ENCODE assay signal across 1 cellular context in the genomic region with DNA sequence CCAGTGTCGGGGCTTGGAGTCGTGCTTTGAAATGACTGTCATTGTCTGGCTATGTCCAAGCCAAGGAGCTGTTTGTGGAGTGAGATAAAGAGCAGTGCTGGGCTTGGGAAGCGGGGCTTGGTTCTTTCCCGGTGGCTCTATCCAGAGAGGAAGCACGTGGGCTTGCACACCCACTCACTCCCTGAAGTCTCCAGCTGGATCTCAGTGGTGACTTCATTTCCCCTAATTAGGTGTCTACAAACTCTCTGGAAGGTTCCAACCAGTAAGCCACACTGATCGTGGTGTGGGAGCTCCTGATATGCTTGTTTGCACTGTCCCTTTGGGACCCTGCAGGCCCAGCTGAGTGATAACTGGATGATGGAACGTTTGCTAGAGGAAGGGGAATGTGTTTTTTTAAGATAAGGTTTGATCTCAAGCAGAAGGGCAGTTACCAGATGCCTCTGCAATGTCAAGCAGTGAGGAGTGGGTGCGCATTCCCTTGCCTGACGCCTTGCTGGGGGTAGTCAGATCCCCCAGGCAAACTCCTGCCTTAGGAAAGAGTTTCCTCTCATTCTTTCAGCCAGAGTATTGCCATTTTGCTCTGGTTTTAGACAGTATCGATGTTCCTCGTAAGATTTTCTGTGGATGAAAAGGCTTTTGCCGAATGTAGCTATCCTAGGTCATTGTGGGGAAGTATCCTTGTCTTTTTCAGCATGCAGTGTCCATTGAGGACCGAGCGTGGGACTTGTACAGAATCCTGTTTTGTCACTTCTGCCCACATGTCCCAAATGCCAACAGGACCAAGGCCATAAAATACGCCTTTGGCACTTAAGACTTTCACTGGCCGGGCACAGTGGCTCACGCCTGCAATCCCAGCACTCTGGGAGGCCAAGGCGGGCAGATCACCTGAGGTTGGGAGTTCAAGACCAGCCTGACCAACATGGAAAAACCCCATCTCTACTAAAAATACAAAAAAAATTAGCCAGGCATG.
TF ChIP-seq lines count a peak whose summit lies in the region.

No MANE protein-coding gene starts in this region.

TF ChIP-seq in K562, 482 proteins besides CTCF, POLR2A, EP300 and RAD21 (continued from another document and continues in another):
- TF ChIP-seq, protein P1, sequence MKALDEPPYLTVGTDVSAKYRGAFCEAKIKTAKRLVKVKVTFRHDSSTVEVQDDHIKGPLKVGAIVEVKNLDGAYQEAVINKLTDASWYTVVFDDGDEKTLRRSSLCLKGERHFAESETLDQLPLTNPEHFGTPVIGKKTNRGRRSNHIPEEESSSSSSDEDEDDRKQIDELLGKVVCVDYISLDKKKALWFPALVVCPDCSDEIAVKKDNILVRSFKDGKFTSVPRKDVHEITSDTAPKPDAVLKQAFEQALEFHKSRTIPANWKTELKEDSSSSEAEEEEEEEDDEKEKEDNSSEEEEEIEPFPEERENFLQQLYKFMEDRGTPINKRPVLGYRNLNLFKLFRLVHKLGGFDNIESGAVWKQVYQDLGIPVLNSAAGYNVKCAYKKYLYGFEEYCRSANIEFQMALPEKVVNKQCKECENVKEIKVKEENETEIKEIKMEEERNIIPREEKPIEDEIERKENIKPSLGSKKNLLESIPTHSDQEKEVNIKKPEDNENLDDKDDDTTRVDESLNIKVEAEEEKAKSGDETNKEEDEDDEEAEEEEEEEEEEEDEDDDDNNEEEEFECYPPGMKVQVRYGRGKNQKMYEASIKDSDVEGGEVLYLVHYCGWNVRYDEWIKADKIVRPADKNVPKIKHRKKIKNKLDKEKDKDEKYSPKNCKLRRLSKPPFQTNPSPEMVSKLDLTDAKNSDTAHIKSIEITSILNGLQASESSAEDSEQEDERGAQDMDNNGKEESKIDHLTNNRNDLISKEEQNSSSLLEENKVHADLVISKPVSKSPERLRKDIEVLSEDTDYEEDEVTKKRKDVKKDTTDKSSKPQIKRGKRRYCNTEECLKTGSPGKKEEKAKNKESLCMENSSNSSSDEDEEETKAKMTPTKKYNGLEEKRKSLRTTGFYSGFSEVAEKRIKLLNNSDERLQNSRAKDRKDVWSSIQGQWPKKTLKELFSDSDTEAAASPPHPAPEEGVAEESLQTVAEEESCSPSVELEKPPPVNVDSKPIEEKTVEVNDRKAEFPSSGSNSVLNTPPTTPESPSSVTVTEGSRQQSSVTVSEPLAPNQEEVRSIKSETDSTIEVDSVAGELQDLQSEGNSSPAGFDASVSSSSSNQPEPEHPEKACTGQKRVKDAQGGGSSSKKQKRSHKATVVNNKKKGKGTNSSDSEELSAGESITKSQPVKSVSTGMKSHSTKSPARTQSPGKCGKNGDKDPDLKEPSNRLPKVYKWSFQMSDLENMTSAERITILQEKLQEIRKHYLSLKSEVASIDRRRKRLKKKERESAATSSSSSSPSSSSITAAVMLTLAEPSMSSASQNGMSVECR (CRISPR knock-in tag; IDR thresholded peaks at IDR 0.05) = peak; percentile 77
- TF ChIP-seq KHSRP (IDR thresholded peaks at IDR 0.05) (peak; percentile 94), MAFK (IDR thresholded peaks at IDR 0.05; ENCODE audit: low read length) (no peak), ADNP (tag; IDR thresholded peaks at IDR 0.05) (peak; percentile 71; the same call in 1 of the 2 replicates), PHF20 (IDR thresholded peaks at IDR 0.05; ENCODE audit: partially characterized antibody) (peak; percentile 12), CBFA2T3 (IDR thresholded peaks at IDR 0.05) (peak; percentile 100), SP1 (CRISPR knock-in tag; IDR thresholded peaks at IDR 0.05) (peak; percentile 53; the same call in 1 of the 2 replicates), SOX6 (IDR thresholded peaks at IDR 0.05) (peak; percentile 99), ZNF165 (CRISPR knock-in tag; IDR thresholded peaks at IDR 0.05; ENCODE audit: borderline replicate concordance) (no peak), NFXL1 (CRISPR knock-in tag; IDR thresholded peaks at IDR 0.05) (no peak), HEY1 (CRISPR knock-in tag; IDR thresholded peaks at IDR 0.05; ENCODE audit: borderline replicate concordance) (peak; percentile 47; the same call in 1 of the 2 replicates), MEF2A (IDR thresholded peaks at IDR 0.05; ENCODE audit: control insufficient read depth, low read depth, low read length) (peak; percentile 99), NONO (IDR thresholded peaks at IDR 0.05; ENCODE audit: low read depth in 2 of 2, low read length in 1 of 2) (peak in 1 of 2 experiments; percentile 91; a peak in 2 of 4 replicates), BRD9 (IDR thresholded peaks at IDR 0.05; ENCODE audit: low read depth, partially characterized antibody) (peak; percentile 66), POLR2H (tag; IDR thresholded peaks at IDR 0.05; ENCODE audit: low read depth) (no peak; the same call in 1 of the 2 replicates), POLR2AphosphoS5 (IDR thresholded peaks at IDR 0.05; ENCODE audit: control insufficient read depth, insufficient read depth, low read depth, low read length) (peak; percentile 100), L3MBTL2 (IDR thresholded peaks at IDR 0.05) (peak; percentile 93)
- TF ChIP-seq, protein P2, sequence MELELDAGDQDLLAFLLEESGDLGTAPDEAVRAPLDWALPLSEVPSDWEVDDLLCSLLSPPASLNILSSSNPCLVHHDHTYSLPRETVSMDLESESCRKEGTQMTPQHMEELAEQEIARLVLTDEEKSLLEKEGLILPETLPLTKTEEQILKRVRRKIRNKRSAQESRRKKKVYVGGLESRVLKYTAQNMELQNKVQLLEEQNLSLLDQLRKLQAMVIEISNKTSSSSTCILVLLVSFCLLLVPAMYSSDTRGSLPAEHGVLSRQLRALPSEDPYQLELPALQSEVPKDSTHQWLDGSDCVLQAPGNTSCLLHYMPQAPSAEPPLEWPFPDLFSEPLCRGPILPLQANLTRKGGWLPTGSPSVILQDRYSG (tag; conservative IDR thresholded peaks at IDR 0.05; ENCODE audit: low read depth) = peak; percentile 76; the same call in 1 of the 2 replicates
- TF ChIP-seq, protein P3, sequence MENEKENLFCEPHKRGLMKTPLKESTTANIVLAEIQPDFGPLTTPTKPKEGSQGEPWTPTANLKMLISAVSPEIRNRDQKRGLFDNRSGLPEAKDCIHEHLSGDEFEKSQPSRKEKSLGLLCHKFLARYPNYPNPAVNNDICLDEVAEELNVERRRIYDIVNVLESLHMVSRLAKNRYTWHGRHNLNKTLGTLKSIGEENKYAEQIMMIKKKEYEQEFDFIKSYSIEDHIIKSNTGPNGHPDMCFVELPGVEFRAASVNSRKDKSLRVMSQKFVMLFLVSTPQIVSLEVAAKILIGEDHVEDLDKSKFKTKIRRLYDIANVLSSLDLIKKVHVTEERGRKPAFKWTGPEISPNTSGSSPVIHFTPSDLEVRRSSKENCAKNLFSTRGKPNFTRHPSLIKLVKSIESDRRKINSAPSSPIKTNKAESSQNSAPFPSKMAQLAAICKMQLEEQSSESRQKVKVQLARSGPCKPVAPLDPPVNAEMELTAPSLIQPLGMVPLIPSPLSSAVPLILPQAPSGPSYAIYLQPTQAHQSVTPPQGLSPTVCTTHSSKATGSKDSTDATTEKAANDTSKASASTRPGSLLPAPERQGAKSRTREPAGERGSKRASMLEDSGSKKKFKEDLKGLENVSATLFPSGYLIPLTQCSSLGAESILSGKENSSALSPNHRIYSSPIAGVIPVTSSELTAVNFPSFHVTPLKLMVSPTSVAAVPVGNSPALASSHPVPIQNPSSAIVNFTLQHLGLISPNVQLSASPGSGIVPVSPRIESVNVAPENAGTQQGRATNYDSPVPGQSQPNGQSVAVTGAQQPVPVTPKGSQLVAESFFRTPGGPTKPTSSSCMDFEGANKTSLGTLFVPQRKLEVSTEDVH (IDR thresholded peaks at IDR 0.05; ENCODE audit: low read depth, partially characterized antibody) = peak; percentile 67
- TF ChIP-seq, protein P4, sequence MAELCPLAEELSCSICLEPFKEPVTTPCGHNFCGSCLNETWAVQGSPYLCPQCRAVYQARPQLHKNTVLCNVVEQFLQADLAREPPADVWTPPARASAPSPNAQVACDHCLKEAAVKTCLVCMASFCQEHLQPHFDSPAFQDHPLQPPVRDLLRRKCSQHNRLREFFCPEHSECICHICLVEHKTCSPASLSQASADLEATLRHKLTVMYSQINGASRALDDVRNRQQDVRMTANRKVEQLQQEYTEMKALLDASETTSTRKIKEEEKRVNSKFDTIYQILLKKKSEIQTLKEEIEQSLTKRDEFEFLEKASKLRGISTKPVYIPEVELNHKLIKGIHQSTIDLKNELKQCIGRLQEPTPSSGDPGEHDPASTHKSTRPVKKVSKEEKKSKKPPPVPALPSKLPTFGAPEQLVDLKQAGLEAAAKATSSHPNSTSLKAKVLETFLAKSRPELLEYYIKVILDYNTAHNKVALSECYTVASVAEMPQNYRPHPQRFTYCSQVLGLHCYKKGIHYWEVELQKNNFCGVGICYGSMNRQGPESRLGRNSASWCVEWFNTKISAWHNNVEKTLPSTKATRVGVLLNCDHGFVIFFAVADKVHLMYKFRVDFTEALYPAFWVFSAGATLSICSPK (IDR thresholded peaks at IDR 0.05; ENCODE audit: borderline replicate concordance) = no peak
- TF ChIP-seq, protein P5, sequence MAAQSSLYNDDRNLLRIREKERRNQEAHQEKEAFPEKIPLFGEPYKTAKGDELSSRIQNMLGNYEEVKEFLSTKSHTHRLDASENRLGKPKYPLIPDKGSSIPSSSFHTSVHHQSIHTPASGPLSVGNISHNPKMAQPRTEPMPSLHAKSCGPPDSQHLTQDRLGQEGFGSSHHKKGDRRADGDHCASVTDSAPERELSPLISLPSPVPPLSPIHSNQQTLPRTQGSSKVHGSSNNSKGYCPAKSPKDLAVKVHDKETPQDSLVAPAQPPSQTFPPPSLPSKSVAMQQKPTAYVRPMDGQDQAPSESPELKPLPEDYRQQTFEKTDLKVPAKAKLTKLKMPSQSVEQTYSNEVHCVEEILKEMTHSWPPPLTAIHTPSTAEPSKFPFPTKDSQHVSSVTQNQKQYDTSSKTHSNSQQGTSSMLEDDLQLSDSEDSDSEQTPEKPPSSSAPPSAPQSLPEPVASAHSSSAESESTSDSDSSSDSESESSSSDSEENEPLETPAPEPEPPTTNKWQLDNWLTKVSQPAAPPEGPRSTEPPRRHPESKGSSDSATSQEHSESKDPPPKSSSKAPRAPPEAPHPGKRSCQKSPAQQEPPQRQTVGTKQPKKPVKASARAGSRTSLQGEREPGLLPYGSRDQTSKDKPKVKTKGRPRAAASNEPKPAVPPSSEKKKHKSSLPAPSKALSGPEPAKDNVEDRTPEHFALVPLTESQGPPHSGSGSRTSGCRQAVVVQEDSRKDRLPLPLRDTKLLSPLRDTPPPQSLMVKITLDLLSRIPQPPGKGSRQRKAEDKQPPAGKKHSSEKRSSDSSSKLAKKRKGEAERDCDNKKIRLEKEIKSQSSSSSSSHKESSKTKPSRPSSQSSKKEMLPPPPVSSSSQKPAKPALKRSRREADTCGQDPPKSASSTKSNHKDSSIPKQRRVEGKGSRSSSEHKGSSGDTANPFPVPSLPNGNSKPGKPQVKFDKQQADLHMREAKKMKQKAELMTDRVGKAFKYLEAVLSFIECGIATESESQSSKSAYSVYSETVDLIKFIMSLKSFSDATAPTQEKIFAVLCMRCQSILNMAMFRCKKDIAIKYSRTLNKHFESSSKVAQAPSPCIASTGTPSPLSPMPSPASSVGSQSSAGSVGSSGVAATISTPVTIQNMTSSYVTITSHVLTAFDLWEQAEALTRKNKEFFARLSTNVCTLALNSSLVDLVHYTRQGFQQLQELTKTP (IDR thresholded peaks at IDR 0.05; ENCODE audit: low read depth in 1 of 2, partially characterized antibody in 2 of 2) = peak; percentile 43 to 94
- TF ChIP-seq, protein P6, sequence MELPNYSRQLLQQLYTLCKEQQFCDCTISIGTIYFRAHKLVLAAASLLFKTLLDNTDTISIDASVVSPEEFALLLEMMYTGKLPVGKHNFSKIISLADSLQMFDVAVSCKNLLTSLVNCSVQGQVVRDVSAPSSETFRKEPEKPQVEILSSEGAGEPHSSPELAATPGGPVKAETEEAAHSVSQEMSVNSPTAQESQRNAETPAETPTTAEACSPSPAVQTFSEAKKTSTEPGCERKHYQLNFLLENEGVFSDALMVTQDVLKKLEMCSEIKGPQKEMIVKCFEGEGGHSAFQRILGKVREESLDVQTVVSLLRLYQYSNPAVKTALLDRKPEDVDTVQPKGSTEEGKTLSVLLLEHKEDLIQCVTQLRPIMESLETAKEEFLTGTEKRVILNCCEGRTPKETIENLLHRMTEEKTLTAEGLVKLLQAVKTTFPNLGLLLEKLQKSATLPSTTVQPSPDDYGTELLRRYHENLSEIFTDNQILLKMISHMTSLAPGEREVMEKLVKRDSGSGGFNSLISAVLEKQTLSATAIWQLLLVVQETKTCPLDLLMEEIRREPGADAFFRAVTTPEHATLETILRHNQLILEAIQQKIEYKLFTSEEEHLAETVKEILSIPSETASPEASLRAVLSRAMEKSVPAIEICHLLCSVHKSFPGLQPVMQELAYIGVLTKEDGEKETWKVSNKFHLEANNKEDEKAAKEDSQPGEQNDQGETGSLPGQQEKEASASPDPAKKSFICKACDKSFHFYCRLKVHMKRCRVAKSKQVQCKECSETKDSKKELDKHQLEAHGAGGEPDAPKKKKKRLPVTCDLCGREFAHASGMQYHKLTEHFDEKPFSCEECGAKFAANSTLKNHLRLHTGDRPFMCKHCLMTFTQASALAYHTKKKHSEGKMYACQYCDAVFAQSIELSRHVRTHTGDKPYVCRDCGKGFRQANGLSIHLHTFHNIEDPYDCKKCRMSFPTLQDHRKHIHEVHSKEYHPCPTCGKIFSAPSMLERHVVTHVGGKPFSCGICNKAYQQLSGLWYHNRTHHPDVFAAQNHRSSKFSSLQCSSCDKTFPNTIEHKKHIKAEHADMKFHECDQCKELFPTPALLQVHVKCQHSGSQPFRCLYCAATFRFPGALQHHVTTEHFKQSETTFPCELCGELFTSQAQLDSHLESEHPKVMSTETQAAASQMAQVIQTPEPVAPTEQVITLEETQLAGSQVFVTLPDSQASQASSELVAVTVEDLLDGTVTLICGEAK (IDR thresholded peaks at IDR 0.05) = peak; percentile 11; the same call in 1 of the 2 replicates
- TF ChIP-seq, protein P6 (CRISPR knock-in tag; IDR thresholded peaks at IDR 0.05) = no peak
- TF ChIP-seq, protein P7, sequence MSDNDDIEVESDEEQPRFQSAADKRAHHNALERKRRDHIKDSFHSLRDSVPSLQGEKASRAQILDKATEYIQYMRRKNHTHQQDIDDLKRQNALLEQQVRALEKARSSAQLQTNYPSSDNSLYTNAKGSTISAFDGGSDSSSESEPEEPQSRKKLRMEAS (CRISPR knock-in tag; IDR thresholded peaks at IDR 0.05) = peak; percentile 93
